In the genomic region with DNA sequence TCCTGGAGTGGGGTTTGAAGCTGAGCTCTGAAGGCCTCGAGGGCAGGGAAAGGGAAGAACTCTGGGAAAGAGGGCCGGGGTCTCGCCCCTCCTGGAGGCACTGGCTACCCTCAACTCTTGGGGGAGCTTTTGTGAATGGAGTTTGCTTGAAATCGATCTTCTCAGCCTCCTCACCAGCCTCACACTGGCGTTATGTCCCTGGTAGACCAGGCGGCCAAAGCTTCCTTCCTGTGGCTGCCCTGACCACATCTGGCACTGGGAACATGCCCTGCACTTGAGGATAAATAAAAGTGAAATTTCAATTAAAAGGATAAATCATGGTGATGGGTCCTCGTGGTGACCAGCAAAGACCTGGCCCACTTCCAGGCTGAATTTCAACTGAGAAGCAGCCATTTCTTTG, we compare ENCODE assay signal across 21 cellular contexts.
DNase-seq lines count a peak whose midpoint lies in the region; ATAC-seq and TF ChIP-seq lines count a peak whose summit lies in the region.
"Had no signal": no experiment of that assay in that cellular context is flagged by ENCODE, and none has a peak within 500 bp of the region (broad histone marks: within the 10 kb centered on the region; RNA-seq: fewer than 3 reads in every experiment).

No MANE protein-coding gene starts in this region.

- TF ChIP-seq POLR2A in spleen (IDR thresholded peaks at IDR 0.05) = no peak

- H3K79me2 ChIP-seq in Loucy (ENCODE audit: insufficient read depth, low read length) = no peaks in the 10 kb centered on the region

- DNase-seq in Right ventricle myocardium superior = peak; percentile 17
- no peak for DNase-seq in right atrium auricular region (ENCODE audit: low spot score)
- peak; percentile 6 for DNase-seq in spleen
- DNase-seq: 8988T; ACHN; AML-193; BE2C; Caco-2; CD4-positive, CD25-positive, alpha-beta regulatory T cell; CD8-positive, alpha-beta T cell; DMS153; DND-41; GM23248; H7; HCEC 1CT had no signal

- ATAC-seq in Right ventricle myocardium superior (ENCODE audit: poor library complexity) (no peak), GM21825 (IDR thresholded peaks at IDR 0.05; ENCODE audit: unreplicated experiment) (no peak), GM21367 (IDR thresholded peaks at IDR 0.05; ENCODE audit: unreplicated experiment) (no peak)
- ATAC-seq: A549; CD8-positive, alpha-beta T cell had no signal

- H3K27ac ChIP-seq in right atrium auricular region = no peak overlapping the region
- no peak overlapping the region for H3K27ac ChIP-seq in BLaER1
- H3K27ac ChIP-seq in spleen = no peak overlapping the region
- H3K27ac ChIP-seq: A549, C4-2B, GM23248 had no signal

- H3K9me2 ChIP-seq in Loucy (replicated peaks; ENCODE audit: low read depth, low read length) = no peaks in the 10 kb centered on the region

- intact Hi-C loops in Right ventricle myocardium superior (cut with DNase I) = no loop called here
- intact Hi-C loops in spleen (cut with DNase I; ENCODE audit: low total_unique reads) = no loop called here

- H3K9me3 ChIP-seq in right atrium auricular region (no peaks in the 10 kb centered on the region), BLaER1 (no peaks in the 10 kb centered on the region), Loucy (ENCODE audit: insufficient read depth, low read depth, low read length) (no peaks in the 10 kb centered on the region), spleen (peaks cover 0 to 34% (median 5%) of the 10 kb centered on the region in 8 donors)
- H3K9me3 ChIP-seq: A549, BE2C had no signal

- H4K20me1 ChIP-seq in BLaER1 (no peaks in the 10 kb centered on the region), Loucy (ENCODE audit: insufficient read depth, low read length, poor library complexity, severe bottlenecking) (no peaks in the 10 kb centered on the region)

- H3K9ac ChIP-seq in BLaER1 (no peak overlapping the region), Loucy (ENCODE audit: low read depth, low read length, poor library complexity, severe bottlenecking) (no peak overlapping the region)
- H3K9ac ChIP-seq: GM23248 had no signal

- H3K4me1 ChIP-seq in right atrium auricular region (no peaks in the 10 kb centered on the region), BLaER1 (peaks cover 25% of the 10 kb centered on the region), Loucy (ENCODE audit: insufficient read depth, low read length, poor library complexity, severe bottlenecking) (peaks cover 18% of the 10 kb centered on the region), spleen (no peaks in the 10 kb centered on the region)
- H3K4me1 ChIP-seq: A549, BE2C, Caco-2 had no signal

- no peak overlapping the region for H2AFZ ChIP-seq in Loucy (ENCODE audit: low read length)
- H2AFZ ChIP-seq: GM23248 had no signal

- no peaks in the 10 kb centered on the region for H3F3A ChIP-seq in Loucy (ENCODE audit: low read depth)

- no peaks in the 10 kb centered on the region for H3K36me3 ChIP-seq in right atrium auricular region
- H3K36me3 ChIP-seq in BLaER1 = no peaks in the 10 kb centered on the region
- no peaks in the 10 kb centered on the region for H3K36me3 ChIP-seq in Loucy (ENCODE audit: insufficient read depth, low read length)
- no peaks in the 10 kb centered on the region for H3K36me3 ChIP-seq in spleen
- H3K36me3 ChIP-seq: BE2C had no signal

- TF ChIP-seq CTCF in right atrium auricular region (IDR thresholded peaks at IDR 0.05) (no peak), Loucy (conservative IDR thresholded peaks at IDR 0.05; ENCODE audit: low read length) (no peak), spleen (IDR thresholded peaks at IDR 0.05 in 8 of 11, conservative IDR thresholded peaks at IDR 0.05 in 3 of 11) (no peak)

- H3K4me2 ChIP-seq in BLaER1 (peak overlapping the region; percentile 53), Loucy (ENCODE audit: low read depth, low read length, poor library complexity, severe bottlenecking) (peak overlapping the region; percentile 39)
- H3K4me2 ChIP-seq: A549 had no signal

- H3K4me3 ChIP-seq in right atrium auricular region (no peak overlapping the region), BLaER1 (no peak overlapping the region), Loucy (ENCODE audit: low read length, poor library complexity, severe bottlenecking) (no peak overlapping the region), spleen (no peak overlapping the region)
- H3K4me3 ChIP-seq: A549, GM23248 had no signal

- H3K27me3 ChIP-seq in right atrium auricular region = no peaks in the 10 kb centered on the region
- no peaks in the 10 kb centered on the region for H3K27me3 ChIP-seq in BLaER1
- H3K27me3 ChIP-seq in Loucy (ENCODE audit: insufficient read depth, low read length, poor library complexity, severe bottlenecking) = no peaks in the 10 kb centered on the region
- H3K27me3 ChIP-seq in spleen (replicated peaks in 1 of 7) = peaks cover 0 to 38% (median 0%) of the 10 kb centered on the region in 7 donors
- H3K27me3 ChIP-seq: BE2C had no signal

- 33 to 45% (median 41%) methylated on average over 7 of the region's 7 CpGs for WGBS in spleen, 5 donors
